ENCODE assay signal across 16 cellular contexts in the genomic region with DNA sequence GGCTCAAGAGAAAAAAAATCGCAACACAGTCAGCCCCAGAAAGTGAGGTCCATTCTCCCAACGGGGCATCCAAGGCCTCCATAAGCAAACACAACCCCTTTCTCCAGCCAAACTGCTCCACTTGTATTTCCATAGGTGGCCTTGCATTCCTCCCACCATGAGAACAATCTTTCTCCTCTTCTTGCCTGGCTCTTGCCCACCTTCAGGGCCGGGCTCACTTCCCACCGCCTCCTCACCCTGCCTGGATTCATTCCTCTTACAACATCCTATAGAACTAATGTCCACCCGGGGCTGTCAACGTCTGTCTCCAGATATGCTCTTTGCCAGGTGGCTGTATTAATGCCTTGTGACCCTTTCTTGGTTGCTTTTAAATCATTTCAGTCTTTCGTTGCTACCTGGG.
A peak's percentile ranks its signal among the peaks of the same experiment; 100 is the strongest.
DNase-seq lines count a peak whose midpoint lies in the region; ATAC-seq and TF ChIP-seq lines count a peak whose summit lies in the region.
"Had no signal": no experiment of that assay in that cellular context is flagged by ENCODE, and none has a peak within 500 bp of the region (broad histone marks: within the 10 kb centered on the region; RNA-seq: fewer than 3 reads in every experiment).

No MANE protein-coding gene starts in this region.

- no peak overlapping the region for H2AFZ ChIP-seq in mesenchymal stem cell (ENCODE audit: low read depth, low read length)
- H2AFZ ChIP-seq: PC-9 had no signal

- H3K18ac ChIP-seq in mesenchymal stem cell (ENCODE audit: low read depth in 1 of 2, low read length in 2 of 2): no peak overlapping the region

- H3K36me3 ChIP-seq in breast epithelium: no peaks in the 10 kb centered on the region
- peaks cover 22 to 23% of the 10 kb centered on the region in 2 experiments for H3K36me3 ChIP-seq in mesenchymal stem cell (ENCODE audit: control insufficient read depth in 1 of 2, insufficient read depth in 2 of 2, low read depth in 1 of 2, low read length in 2 of 2)
- H3K36me3 ChIP-seq in stomach: peaks cover 0 to 9% (median 2%) of the 10 kb centered on the region in 4 donors

- 93% methylated on average over 7 of the region's 7 CpGs for WGBS in mesenchymal stem cell
- 84 to 92% (median 89%) methylated on average over 7 of the region's 7 CpGs for WGBS in stomach, 5 donors

- TF ChIP-seq EP300 in stomach (IDR thresholded peaks at IDR 0.05): no peak

- no peak overlapping the region for H2BK120ac ChIP-seq in mesenchymal stem cell (ENCODE audit: low read depth, low read length)

- no peak overlapping the region for H3K4me2 ChIP-seq in mesenchymal stem cell (ENCODE audit: low read length, poor library complexity, severe bottlenecking)
- H3K4me2 ChIP-seq: PC-9 had no signal

- H3K4me1 ChIP-seq in breast epithelium: peaks cover 4 to 5% of the 10 kb centered on the region in 2 donors
- H3K4me1 ChIP-seq in mesenchymal stem cell (ENCODE audit: control insufficient read depth, insufficient read depth, low read depth, low read length): peaks cover 34% of the 10 kb centered on the region
- peaks cover 24 to 48% (median 37%) of the 10 kb centered on the region in 4 donors for H3K4me1 ChIP-seq in stomach

- TF ChIP-seq CTCF in breast epithelium (IDR thresholded peaks at IDR 0.05) (no peak), stomach (IDR thresholded peaks at IDR 0.05) (no peak)

- no peak overlapping the region for H3K23ac ChIP-seq in mesenchymal stem cell (ENCODE audit: low read length in 2 of 2)

- H2BK12ac ChIP-seq in mesenchymal stem cell (ENCODE audit: low read length in 2 of 2): peak overlapping the region in 1 of 2 experiments; percentile 72

- no peak overlapping the region for H3K14ac ChIP-seq in mesenchymal stem cell (ENCODE audit: low read length in 2 of 2)

- TF ChIP-seq POLR2A in breast epithelium (IDR thresholded peaks at IDR 0.05) (no peak), stomach (IDR thresholded peaks at IDR 0.05) (no peak)

- peak; percentile 3 for DNase-seq in activated CD4-positive, CD25-positive, alpha-beta regulatory T cell treated with anti-CD3 and anti-CD28 coated beads, Interleukin-2, amount 50 U/mL, for 72 hours
- DNase-seq in activated CD4-positive, CD25-positive, alpha-beta regulatory T cell (lab: John Stamatoyannopoulos, UW): no peak
- peak in 1 of 2 donors; percentile 33 for DNase-seq in breast epithelium (ENCODE audit: low spot score in 2 of 2)
- DNase-seq in mesenchymal stem cell: no peak
- DNase-seq in stomach: peak; percentile 5
- DNase-seq in KG1 (lab: John Stamatoyannopoulos, UW): no peak
- no peak for DNase-seq in middle frontal gyrus (ENCODE audit: extremely low spot score, low spot score)
- DNase-seq: activated naive CD4-positive, alpha-beta T cell; GDM1; NCI-H1092; NCI-H446; PC-9; retina had no signal

- peak overlapping the region in 1 of 2 experiments; percentile 21 for H3K4ac ChIP-seq in mesenchymal stem cell (ENCODE audit: low read depth in 1 of 2, low read length in 2 of 2)

- no peaks in the 10 kb centered on the region for H3K9me3 ChIP-seq in breast epithelium
- H3K9me3 ChIP-seq in mesenchymal stem cell (ENCODE audit: control insufficient read depth, low read length): peaks cover 7% of the 10 kb centered on the region
- H3K9me3 ChIP-seq in stomach: no peaks in the 10 kb centered on the region
- H3K9me3 ChIP-seq: mucosa of descending colon had no signal

- no peak overlapping the region for H2BK5ac ChIP-seq in mesenchymal stem cell (ENCODE audit: low read depth, low read length, poor library complexity, severe bottlenecking)

- intact Hi-C loops in breast epithelium (cut with DNase I; ENCODE audit: low total_unique reads): no loop called here
- intact Hi-C loops in stomach (cut with DNase I; ENCODE audit: low total_unique reads): no loop called here

- peak overlapping the region; percentile 80 for H2BK15ac ChIP-seq in mesenchymal stem cell (ENCODE audit: low read depth, poor library complexity, severe bottlenecking)

- H3K4me3 ChIP-seq in breast epithelium: no peak overlapping the region
- H3K4me3 ChIP-seq in mesenchymal stem cell (ENCODE audit: insufficient read depth in 1 of 2, low read depth in 1 of 2, low read length in 2 of 2): no peak overlapping the region
- no peak overlapping the region for H3K4me3 ChIP-seq in stomach
- H3K4me3 ChIP-seq: mucosa of descending colon, PC-9 had no signal

- H2AK5ac ChIP-seq in mesenchymal stem cell (ENCODE audit: low read length, severe bottlenecking): peak overlapping the region; percentile 30

- H3K27ac ChIP-seq in breast epithelium (peak overlapping the region; percentile 42 to 59), mesenchymal stem cell (ENCODE audit: low read length, poor library complexity, severe bottlenecking) (no peak overlapping the region), stomach (peak overlapping the region in 1 of 5 donors; percentile 73)
- H3K27ac ChIP-seq: 22Rv1, PC-9 had no signal

- no peak overlapping the region for H3K9ac ChIP-seq in mesenchymal stem cell (ENCODE audit: low read length)

- no peaks in the 10 kb centered on the region for H3K27me3 ChIP-seq in breast epithelium
- H3K27me3 ChIP-seq in mesenchymal stem cell (ENCODE audit: control insufficient read depth in 1 of 2, insufficient read depth in 1 of 2, low read length in 2 of 2): no peaks in the 10 kb centered on the region
- no peaks in the 10 kb centered on the region for H3K27me3 ChIP-seq in stomach

- peaks cover 29% of the 10 kb centered on the region for H3K79me1 ChIP-seq in mesenchymal stem cell (replicated peaks; ENCODE audit: low read length, poor library complexity, severe bottlenecking)

- peak overlapping the region; percentile 29 for H4K8ac ChIP-seq in mesenchymal stem cell (ENCODE audit: low read length)

- H4K91ac ChIP-seq in mesenchymal stem cell (ENCODE audit: low read length): no peak overlapping the region

- no peak for ATAC-seq in HG03520 (IDR thresholded peaks at IDR 0.05; ENCODE audit: unreplicated experiment)
- ATAC-seq: mucosa of descending colon had no signal

Comparison
In these comparisons a context has a peak if more than half of its experiments do, and no peak if none do; other contexts are left out.
1. DNase-seq: peak in activated CD4-positive, CD25-positive, alpha-beta regulatory T cell treated with anti-CD3 and anti-CD28 coated beads, Interleukin-2, amount 50 U/mL, for 72 hours (single experiment) and stomach (single experiment); none in activated CD4-positive, CD25-positive, alpha-beta regulatory T cell (0 of 4), mesenchymal stem cell (single experiment), KG1 (single experiment) and middle frontal gyrus (single experiment).